8 cellular contexts compared by ENCODE assay signal in the genomic region with DNA sequence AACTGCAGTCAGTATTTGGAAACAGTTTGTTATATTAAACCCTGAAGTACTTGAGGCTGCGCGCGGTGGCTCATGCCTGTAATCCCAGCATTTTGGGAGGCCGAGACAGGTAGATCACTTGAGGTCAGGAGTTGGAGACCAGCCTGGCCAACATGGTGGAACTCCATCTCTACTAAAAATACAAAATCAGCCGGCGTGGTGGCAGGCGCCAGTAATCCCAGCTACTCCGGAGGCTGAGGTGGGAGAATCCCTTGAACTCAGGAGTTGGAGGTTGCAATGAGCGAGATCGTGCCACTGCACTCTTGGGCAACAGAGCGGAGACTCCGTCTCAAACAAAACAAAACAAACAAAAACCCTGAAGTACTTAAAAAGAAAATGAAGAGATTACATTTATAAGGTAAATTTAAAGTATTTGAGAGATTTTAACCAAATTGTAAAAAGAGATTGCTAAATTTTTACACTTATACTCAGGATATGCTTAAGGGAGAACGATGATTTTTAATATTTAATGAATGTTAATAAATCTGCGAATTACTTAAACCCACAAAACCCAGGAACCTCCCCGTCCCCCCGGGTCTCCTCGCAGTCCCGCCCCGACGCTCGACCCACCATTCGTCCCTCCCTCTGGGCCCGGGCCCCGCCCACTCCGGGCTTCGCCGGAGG. TPM values are rescaled to one million over a fixed set of nuclear protein-coding genes. Genes with fewer than 3 reads are reported as not detected.
DNase-seq lines count a peak whose midpoint lies in the region; ATAC-seq, FAIRE-seq and TF ChIP-seq lines count a peak whose summit lies in the region.

No MANE protein-coding gene starts in this region.

- H3K23ac ChIP-seq in H1 (ENCODE audit: insufficient read length) = no peak overlapping the region

- H3K56ac ChIP-seq in H1 (replicated peaks; ENCODE audit: insufficient read length, low read depth, low read length) = no peak overlapping the region

- H2BK20ac ChIP-seq in H1 (ENCODE audit: low read length) = no peak overlapping the region

- H3K9ac ChIP-seq in OCI-LY3 (ENCODE audit: low read length) (peak overlapping the region; percentile 42), H1 (replicated peaks in 1 of 4; ENCODE audit: extremely low read depth in 1 of 4, low read depth in 3 of 4, low read length in 3 of 4) (no peak overlapping the region; a peak in 2 of 7 replicates)

- no peak overlapping the region; the same call in 1 of the 2 replicates for H2BK12ac ChIP-seq in H1 (ENCODE audit: low read depth, low read length)

- TF ChIP-seq CTCF in CD8-positive, alpha-beta T cell (IDR thresholded peaks at IDR 0.05) = no peak
- TF ChIP-seq CTCF in OCI-LY3 (IDR thresholded peaks at IDR 0.05; ENCODE audit: low read depth, low read length) = no peak
- TF ChIP-seq CTCF in H1 (IDR thresholded peaks at IDR 0.05; ENCODE audit: control extremely low read depth in 1 of 3, insufficient read depth in 1 of 3, low read depth in 1 of 3, low read length in 3 of 3) = no peak
- no peak for TF ChIP-seq CTCF in osteoblast (IDR thresholded peaks at IDR 0.05; ENCODE audit: extremely low read depth, low read depth, low read length)

- no peak overlapping the region for H3K18ac ChIP-seq in H1 (ENCODE audit: extremely low read depth, low read length)

- H3K4me2 ChIP-seq in OCI-LY3 (ENCODE audit: low read length) (peak overlapping the region; percentile 59), H1 (ENCODE audit: insufficient read depth in 1 of 2, low read depth in 2 of 2, low read length in 2 of 2) (peak overlapping the region; percentile 40 to 74), osteoblast (ENCODE audit: insufficient read depth, low read length) (peak overlapping the region; percentile 94)

- TF ChIP-seq EP300 in H1 (IDR thresholded peaks at IDR 0.05; ENCODE audit: borderline replicate concordance in 1 of 2, low read depth in 2 of 2, low read length in 2 of 2) = no peak

- FAIRE-seq in H1 (lab: Jason Lieb, UNC) = no peak

- CTCF ChIA-PET in CD8-positive, alpha-beta T cell (lab: Charles Lee) = interaction anchor here (1.3 to 5.1 kb wide), 2 partner anchors 64 to 86 kb away, joined by 5 to 28 read pairs; no protein-coding TSS in a partner anchor
- CTCF ChIA-PET in H1 (lab: Charles Lee; ENCODE audit: partially characterized antibody) = interaction anchor here (1.6 kb wide), 1 partner anchor 64 kb away, joined by 4 read pairs; no protein-coding TSS in a partner anchor

- no peak overlapping the region for H4K5ac ChIP-seq in H1 (ENCODE audit: insufficient read length, low read depth, low read length)

- H2AFZ ChIP-seq in OCI-LY3 (ENCODE audit: low read depth, low read length) (no peak overlapping the region; the same call in 1 of the 2 replicates), H1 (ENCODE audit: low read length) (peak overlapping the region; percentile 21; the same call in 1 of the 2 replicates), osteoblast (ENCODE audit: low read length) (peak overlapping the region; percentile 83)

- peaks cover 34% of the 10 kb centered on the region for H3K36me3 Mint-ChIP-seq in CD8-positive, alpha-beta T cell

- H3K36me3 ChIP-seq in CD8-positive, alpha-beta T cell (ENCODE audit: insufficient read depth, low read length) = peaks cover 7% of the 10 kb centered on the region
- H3K36me3 ChIP-seq in OCI-LY3 (replicated peaks; ENCODE audit: low read depth, low read length) (peaks cover 8% of the 10 kb centered on the region), H1 (ENCODE audit: control insufficient read depth in 2 of 4, insufficient read depth in 4 of 4, low read length in 3 of 4) (peaks cover 5 to 21% (median 6%) of the 10 kb centered on the region in 4 experiments; a peak in 7 of 8 replicates), osteoblast (ENCODE audit: insufficient read depth, low read length) (peaks cover 27% of the 10 kb centered on the region)

- peak overlapping the region; percentile 92 for H3K4me3 ChIP-seq in CD8-positive, alpha-beta T cell (ENCODE audit: low read depth, low read length)
- H3K4me3 ChIP-seq in OCI-LY3 (ENCODE audit: low read length) (peak overlapping the region; percentile 98), H1 (ENCODE audit: extremely low read depth in 1 of 4, insufficient read depth in 2 of 4, low read depth in 3 of 4, low read length in 4 of 4) (peak overlapping the region in 2 of 4 experiments; percentile 92 to 93; a peak in 3 of 8 replicates), osteoblast (ENCODE audit: insufficient read depth, low read length) (peak overlapping the region; percentile 98)

- 37% methylated on average over 27 of the region's 27 CpGs; no CpG with 5 or more reads in 1 of the 2 experiments for WGBS in H1 (ENCODE audit: extremely low coverage in 1 of 2, insufficient coverage in 1 of 2, insufficient read length in 1 of 2, insufficient replicate concordance in 2 of 2, low coverage in 1 of 2, low lambda C conversion rate in 2 of 2, missing lambda C conversion rate in 1 of 2), 2 experiments

- H3K23me2 ChIP-seq in H1 (ENCODE audit: low read depth, low read length) = peaks cover 2% of the 10 kb centered on the region; the same call in 1 of the 2 replicates

- no peak for TF ChIP-seq RAD21 in H1 (IDR thresholded peaks at IDR 0.05 in 1 of 2, conservative IDR thresholded peaks at IDR 0.05 in 1 of 2; ENCODE audit: low read depth in 2 of 2, low read length in 2 of 2)

- H2BK5ac ChIP-seq in H1 (ENCODE audit: low read depth, low read length) = no peak overlapping the region; the same call in 1 of the 2 replicates

- no peak for DNase-seq in CD8-positive, alpha-beta T cell
- peak in 1 of 2 experiments; percentile 77 for DNase-seq in H1 (ENCODE audit: low read depth in 1 of 2, low spot score in 2 of 2)
- DNase-seq in osteoblast (ENCODE audit: insufficient read length, low spot score, missing footprints) = no peak
- no peak for DNase-seq in central memory CD4-positive, alpha-beta T cell

- no peak for ATAC-seq in CD8-positive, alpha-beta T cell
- ATAC-seq in HG03045 (IDR thresholded peaks at IDR 0.05; ENCODE audit: unreplicated experiment) (no peak), GM21825 (IDR thresholded peaks at IDR 0.05; ENCODE audit: unreplicated experiment) (no peak), HG02623 (IDR thresholded peaks at IDR 0.05; ENCODE audit: unreplicated experiment) (no peak)

- H2BK120ac ChIP-seq in H1 (replicated peaks; ENCODE audit: low read depth, low read length) = no peak overlapping the region

- H3K14ac ChIP-seq in H1 (ENCODE audit: insufficient read length) = no peak overlapping the region

- H3K4me3 Mint-ChIP-seq in CD8-positive, alpha-beta T cell = peak overlapping the region; percentile 86

- H3K27ac Mint-ChIP-seq in CD8-positive, alpha-beta T cell = peak overlapping the region; percentile 55

- TF ChIP-seq POLR2A in H1 (IDR thresholded peaks at IDR 0.05; ENCODE audit: control extremely low read depth in 1 of 2, low read depth in 2 of 2, low read length in 2 of 2) = no peak

- no peaks in the 10 kb centered on the region for H3K9me3 Mint-ChIP-seq in CD8-positive, alpha-beta T cell

- H4K20me1 ChIP-seq in OCI-LY3 (ENCODE audit: insufficient read depth, low read length) (no peaks in the 10 kb centered on the region), H1 (replicated peaks in 1 of 2; ENCODE audit: control insufficient read depth in 1 of 2, insufficient read depth in 2 of 2, low read length in 2 of 2) (peaks cover 0 to 3% of the 10 kb centered on the region in 2 experiments), osteoblast (ENCODE audit: insufficient read depth, low read length) (peaks cover 2% of the 10 kb centered on the region)

- no peak overlapping the region for H3K4ac ChIP-seq in H1 (replicated peaks; ENCODE audit: insufficient read length, low read depth, low read length)

- H3K27me3 Mint-ChIP-seq in CD8-positive, alpha-beta T cell (ENCODE audit: low read depth) = no peaks in the 10 kb centered on the region

- H2AK5ac ChIP-seq in H1 (ENCODE audit: low read depth, low read length) = no peak overlapping the region

- H3K79me1 ChIP-seq in H1 (ENCODE audit: low read depth, low read length) = peaks cover 3% of the 10 kb centered on the region

- H3K79me2 ChIP-seq in OCI-LY3 (ENCODE audit: low read length) (peaks cover 22% of the 10 kb centered on the region), H1 (ENCODE audit: control insufficient read depth in 1 of 2, insufficient read depth in 2 of 2, low read length in 2 of 2) (peaks cover 0 to 23% of the 10 kb centered on the region in 2 experiments; a peak in 2 of 4 replicates), osteoblast (ENCODE audit: insufficient read depth, low read length) (peaks cover 40% of the 10 kb centered on the region)

- peak overlapping the region; percentile 71 for H3K27ac ChIP-seq in CD8-positive, alpha-beta T cell (ENCODE audit: low read depth, low read length)
- H3K27ac ChIP-seq in OCI-LY3 (ENCODE audit: low read length) (no peak overlapping the region), H1 (ENCODE audit: low read depth, low read length) (no peak overlapping the region), osteoblast (ENCODE audit: low read depth, low read length) (no peak overlapping the region)

- no peaks in the 10 kb centered on the region for H3K27me3 ChIP-seq in CD8-positive, alpha-beta T cell (ENCODE audit: insufficient read depth, low read length)
- no peaks in the 10 kb centered on the region for H3K27me3 ChIP-seq in OCI-LY3 (ENCODE audit: low read depth, low read length)
- no peaks in the 10 kb centered on the region for H3K27me3 ChIP-seq in H1 (replicated peaks in 1 of 4; ENCODE audit: control insufficient read depth in 3 of 4, extremely low read depth in 1 of 4, insufficient read depth in 3 of 4, low read length in 3 of 4)
- H3K27me3 ChIP-seq in osteoblast (ENCODE audit: insufficient read depth, low read length) = no peaks in the 10 kb centered on the region

- no peak overlapping the region for H4K91ac ChIP-seq in H1 (replicated peaks; ENCODE audit: insufficient read length, low read length)

- no peaks in the 10 kb centered on the region for H3K9me3 ChIP-seq in CD8-positive, alpha-beta T cell (ENCODE audit: low read length)
- no peaks in the 10 kb centered on the region for H3K9me3 ChIP-seq in OCI-LY3 (ENCODE audit: insufficient read depth, low read length)
- no peaks in the 10 kb centered on the region for H3K9me3 ChIP-seq in H1 (ENCODE audit: insufficient read depth in 2 of 2, low read depth in 1 of 2, low read length in 1 of 2)
- H3K9me3 ChIP-seq in osteoblast (ENCODE audit: low read depth, low read length) = no peaks in the 10 kb centered on the region

- intact Hi-C loops in CD8-positive, alpha-beta T cell (cut with DNase I, micrococcal nuclease) = loop anchor here (1.0 to 10.0 kb wide), 9 partner anchors 15 to 1489 kb away; a partner anchor contains a TSS

- H2BK15ac ChIP-seq in H1 (ENCODE audit: low read length) = no peak overlapping the region

- H3K4me1 Mint-ChIP-seq in CD8-positive, alpha-beta T cell (ENCODE audit: low read depth) = peaks cover 55% of the 10 kb centered on the region

- peak overlapping the region; percentile 84 for H4K8ac ChIP-seq in H1 (ENCODE audit: extremely low read depth, insufficient read depth, low read length)

- H3K4me1 ChIP-seq in CD8-positive, alpha-beta T cell (ENCODE audit: insufficient read depth, low read length) = peaks cover 44% of the 10 kb centered on the region
- H3K4me1 ChIP-seq in OCI-LY3 (ENCODE audit: low read length) (peaks cover 44% of the 10 kb centered on the region), H1 (replicated peaks in 1 of 4; ENCODE audit: control insufficient read depth in 3 of 4, insufficient read depth in 4 of 4, low read length in 3 of 4) (peaks cover 0 to 3% (median 0%) of the 10 kb centered on the region in 4 experiments; a peak in 3 of 7 replicates), osteoblast (ENCODE audit: insufficient read depth, low read length) (peaks cover 4% of the 10 kb centered on the region)

- POLR2A ChIA-PET in CD8-positive, alpha-beta T cell (lab: Charles Lee) = interaction anchor here (1.0 to 1.3 kb wide), 3 partner anchors 17 to 33 kb away, joined by 3 read pairs; a partner anchor contains a TSS
- POLR2A ChIA-PET in H1 (lab: Charles Lee; ENCODE audit: partially characterized antibody) = interaction anchor here (0.6 to 6.0 kb wide), 7 partner anchors 12 to 250 kb away, joined by 3 to 25 read pairs (median 3); a partner anchor contains a TSS

RNA-seq across cellular contexts. Expression of a gene that starts 0.4 kb away (rescaled TPM):
- total RNA-seq in CD8-positive, alpha-beta T cell = 10 to 100 TPM; 30.2 to 31.0 TPM
- 56.6 and 57.8 TPM in 2 replicates for total RNA-seq in H1 (2021; fragmentation: NEBNext Ultra II Directional; extraction: Animal tissue kit (Norgen Biotek cat#: 25700))
- polyA plus RNA-seq in H1 (2011; rRNA removed) = 81.6 and 97.2 TPM in 2 replicates
- polyA plus RNA-seq in H1 (2011; cell fraction: cytosol; rRNA removed) = 119 TPM
- 159 TPM for polyA plus RNA-seq in H1 (2011; cell fraction: nucleus; rRNA removed)
- 58.2 to 80.0 TPM (median 65.1 TPM) in 4 replicates for polyA plus RNA-seq in H1 (2012, experiment 1 of 2)
- 65.0 TPM for polyA plus RNA-seq in H1 (2012, experiment 2 of 2)
- polyA plus RNA-seq in H1 (2013, experiment 1 of 2) = 49.7 TPM
- polyA plus RNA-seq in H1 (2013, experiment 2 of 2) = 44.0 TPM
- 52.2 and 67.8 TPM in 2 replicates for polyA minus RNA-seq in H1 (2011; rRNA and poly(A)+ RNA removed)
- 40.6 TPM for polyA minus RNA-seq in H1 (2011; cell fraction: cytosol; rRNA and poly(A)+ RNA removed)
- polyA minus RNA-seq in H1 (2011; cell fraction: nucleus; rRNA and poly(A)+ RNA removed) = 52.3 TPM
- total RNA-seq in osteoblast = 28.3 and 31.5 TPM in 2 replicates

RNA-seq across cellular contexts. Expression of a gene that starts 14.5 kb away (rescaled TPM):
- total RNA-seq in CD8-positive, alpha-beta T cell = 1 to 10 TPM; 2.4 to 3.5 TPM
- 4.2 and 4.3 TPM in 2 replicates for total RNA-seq in H1 (2021; fragmentation: NEBNext Ultra II Directional; extraction: Animal tissue kit (Norgen Biotek cat#: 25700))
- polyA plus RNA-seq in H1 (2011; rRNA removed) = 3.7 and 6.5 TPM in 2 replicates
- 4.5 TPM for polyA plus RNA-seq in H1 (2011; cell fraction: cytosol; rRNA removed)
- polyA plus RNA-seq in H1 (2011; cell fraction: nucleus; rRNA removed) = 7.1 TPM
- polyA plus RNA-seq in H1 (2012, experiment 1 of 2) = 3.9 to 5.0 TPM (median 4.5 TPM) in 4 replicates
- 4.7 TPM for polyA plus RNA-seq in H1 (2012, experiment 2 of 2)
- 2.6 TPM for polyA plus RNA-seq in H1 (2013, experiment 1 of 2)
- 2.5 TPM for polyA plus RNA-seq in H1 (2013, experiment 2 of 2)
- polyA minus RNA-seq in H1 (2011; rRNA and poly(A)+ RNA removed) = 2.3 and 2.9 TPM in 2 replicates
- polyA minus RNA-seq in H1 (2011; cell fraction: cytosol; rRNA and poly(A)+ RNA removed) = 2.6 TPM
- polyA minus RNA-seq in H1 (2011; cell fraction: nucleus; rRNA and poly(A)+ RNA removed) = 3.4 TPM
- 5.9 and 7.6 TPM in 2 replicates for total RNA-seq in osteoblast

RNA-seq across cellular contexts. Expression of a gene that starts 20.4 kb away (rescaled TPM):
- total RNA-seq in CD8-positive, alpha-beta T cell = 1 to 10 TPM; 7.9 to 8.5 TPM
- 101 and 108 TPM in 2 replicates for total RNA-seq in H1 (2021; fragmentation: NEBNext Ultra II Directional; extraction: Animal tissue kit (Norgen Biotek cat#: 25700))
- 41.7 and 52.2 TPM in 2 replicates for polyA plus RNA-seq in H1 (2011; rRNA removed)
- 45.6 TPM for polyA plus RNA-seq in H1 (2011; cell fraction: cytosol; rRNA removed)
- polyA plus RNA-seq in H1 (2011; cell fraction: nucleus; rRNA removed) = 57.4 TPM
- polyA plus RNA-seq in H1 (2012, experiment 1 of 2) = 89.7 to 117 TPM (median 107 TPM) in 4 replicates
- 170 TPM for polyA plus RNA-seq in H1 (2012, experiment 2 of 2)
- polyA plus RNA-seq in H1 (2013, experiment 1 of 2) = 78.8 TPM
- polyA plus RNA-seq in H1 (2013, experiment 2 of 2) = 83.3 TPM
- 23.2 and 29.4 TPM in 2 replicates for polyA minus RNA-seq in H1 (2011; rRNA and poly(A)+ RNA removed)
- 33.2 TPM for polyA minus RNA-seq in H1 (2011; cell fraction: cytosol; rRNA and poly(A)+ RNA removed)
- polyA minus RNA-seq in H1 (2011; cell fraction: nucleus; rRNA and poly(A)+ RNA removed) = 10.3 TPM
- 55.4 and 56.1 TPM in 2 replicates for total RNA-seq in osteoblast

RNA-seq across cellular contexts. Expression of a gene that starts 30.9 kb away (rescaled TPM):
- not detected for total RNA-seq in CD8-positive, alpha-beta T cell
- 0.24 and 0.42 TPM in 2 replicates for total RNA-seq in H1 (2021; fragmentation: NEBNext Ultra II Directional; extraction: Animal tissue kit (Norgen Biotek cat#: 25700))
- polyA plus RNA-seq in H1 (2011; rRNA removed) = 0.23 and 0.30 TPM in 2 replicates
- 0.14 TPM for polyA plus RNA-seq in H1 (2011; cell fraction: cytosol; rRNA removed)
- 0.16 TPM for polyA plus RNA-seq in H1 (2011; cell fraction: nucleus; rRNA removed)
- polyA plus RNA-seq in H1 (2012, experiment 1 of 2) = 1.5 to 2.9 TPM (median 1.9 TPM) in 4 replicates
- 1.6 TPM for polyA plus RNA-seq in H1 (2012, experiment 2 of 2)
- polyA plus RNA-seq in H1 (2013, experiment 1 of 2) = 0.22 TPM
- polyA plus RNA-seq in H1 (2013, experiment 2 of 2) = 0.29 TPM
- polyA minus RNA-seq in H1 (2011; rRNA and poly(A)+ RNA removed) = 0.09 and 0.29 TPM in 2 replicates
- polyA minus RNA-seq in H1 (2011; cell fraction: cytosol; rRNA and poly(A)+ RNA removed) = not detected
- polyA minus RNA-seq in H1 (2011; cell fraction: nucleus; rRNA and poly(A)+ RNA removed) = 0.60 TPM
- total RNA-seq in osteoblast = under 0.01 TPM in 2 replicates

RNA-seq across cellular contexts. Expression of a gene that starts 35.7 kb away (rescaled TPM):
- total RNA-seq in CD8-positive, alpha-beta T cell = 1 to 10 TPM; 7.9 to 10.0 TPM
- 21.1 and 22.0 TPM in 2 replicates for total RNA-seq in H1 (2021; fragmentation: NEBNext Ultra II Directional; extraction: Animal tissue kit (Norgen Biotek cat#: 25700))
- 30.4 and 41.6 TPM in 2 replicates for polyA plus RNA-seq in H1 (2011; rRNA removed)
- polyA plus RNA-seq in H1 (2011; cell fraction: cytosol; rRNA removed) = 34.4 TPM
- polyA plus RNA-seq in H1 (2011; cell fraction: nucleus; rRNA removed) = 40.7 TPM
- polyA plus RNA-seq in H1 (2012, experiment 1 of 2) = 14.1 to 21.4 TPM (median 19.5 TPM) in 4 replicates
- 31.3 TPM for polyA plus RNA-seq in H1 (2012, experiment 2 of 2)
- polyA plus RNA-seq in H1 (2013, experiment 1 of 2) = 26.0 TPM
- polyA plus RNA-seq in H1 (2013, experiment 2 of 2) = 24.2 TPM
- polyA minus RNA-seq in H1 (2011; rRNA and poly(A)+ RNA removed) = 3.3 and 4.7 TPM in 2 replicates
- 13.8 TPM for polyA minus RNA-seq in H1 (2011; cell fraction: cytosol; rRNA and poly(A)+ RNA removed)
- polyA minus RNA-seq in H1 (2011; cell fraction: nucleus; rRNA and poly(A)+ RNA removed) = 49.8 TPM
- 5.1 and 6.5 TPM in 2 replicates for total RNA-seq in osteoblast
